ENCODE assay signal across 8 cellular contexts in genomic region chr20:63554361-63555278, GRCh38. TPM values are rescaled to one million over a fixed set of nuclear protein-coding genes. Genes with fewer than 3 reads are reported as not detected.
DNase-seq lines count a peak whose midpoint lies in the region; ATAC-seq, FAIRE-seq and TF ChIP-seq lines count a peak whose summit lies in the region.

No MANE protein-coding gene starts in this region.

- H3K9me3 ChIP-seq in HAP-1 (no peaks in the 10 kb centered on the region), mucosa of stomach (ENCODE audit: control insufficient read depth, low read length) (no peaks in the 10 kb centered on the region)

- TF ChIP-seq CTCF in BJ (IDR thresholded peaks at IDR 0.05; ENCODE audit: insufficient read depth, low read depth, low read length) (no peak), astrocyte of the spinal cord (IDR thresholded peaks at IDR 0.05; ENCODE audit: low read depth, low read length) (no peak)

- no peak for ATAC-seq in GM18519 (IDR thresholded peaks at IDR 0.05; ENCODE audit: low FRiP score, unreplicated experiment)
- ATAC-seq in GM21360 (IDR thresholded peaks at IDR 0.05; ENCODE audit: unreplicated experiment): no peak

- FAIRE-seq in GM19239 (lab: Jason Lieb, UNC): no peak

- peak overlapping the region; percentile 34 for H3K9ac ChIP-seq in mucosa of stomach (ENCODE audit: low read length)

- H3K36me3 ChIP-seq in BJ (ENCODE audit: control insufficient read depth, insufficient read depth, low read length) (peaks cover 3% of the 10 kb centered on the region), HAP-1 (replicated peaks) (no peaks in the 10 kb centered on the region), mucosa of stomach (ENCODE audit: control insufficient read depth, insufficient read depth, low read length) (no peaks in the 10 kb centered on the region)

- H3K4me3 ChIP-seq in BJ (ENCODE audit: low read depth, low read length) (peak overlapping the region; percentile 72), HAP-1 (peak overlapping the region; percentile 47; the same call in 1 of the 2 replicates), astrocyte of the spinal cord (ENCODE audit: low read depth, low read length) (peak overlapping the region; percentile 47), mucosa of stomach (ENCODE audit: low read length) (no peak overlapping the region)

- POLR2A ChIA-PET in BJ (lab: Charles Lee): no interaction called here

- H3K4me1 ChIP-seq in HAP-1 (peaks cover 8% of the 10 kb centered on the region), mucosa of stomach (ENCODE audit: control insufficient read depth, insufficient read depth, low read length) (peaks cover 20% of the 10 kb centered on the region)

- H3K27me3 ChIP-seq in BJ (ENCODE audit: control insufficient read depth, insufficient read depth, low read length) (no peaks in the 10 kb centered on the region), HAP-1 (ENCODE audit: low read depth) (no peaks in the 10 kb centered on the region), mucosa of stomach (ENCODE audit: control insufficient read depth, insufficient read depth, low read length) (peaks cover 8% of the 10 kb centered on the region)

- DNase-seq in BJ (ENCODE audit: low read depth) (no peak), HAP-1 (ENCODE audit: low spot score in 2 of 2) (no peak), astrocyte of the spinal cord (ENCODE audit: low read depth, low spot score) (no peak), GM19239 (ENCODE audit: insufficient read length, low spot score) (no peak)
- no peak for DNase-seq in stimulated activated CD4-positive, alpha-beta T cell treated with anti-CD3 and anti-CD28 coated beads, Interleukin-12 subunit alpha, Interleukin-12 subunit beta, amount 100 ng/mL, for 4 hours

- CTCF ChIA-PET in BJ (lab: Yijun Ruan, JAX): interaction anchor here (1.6 kb wide), 1 partner anchor 17 kb away, joined by 5 read pairs; the partner anchor contains the start of gene PTK6

- in situ Hi-C loops in HAP-1 (cut with MboI; ENCODE audit: low sequenced_read_pairs) (no loop called here), astrocyte of the spinal cord (cut with HindIII; ENCODE audit: low sequenced_read_pairs) (no loop called here)

RNA-seq across cellular contexts. Expression of gene FNDC11, which starts 0.7 kb away (rescaled TPM):
- polyA plus RNA-seq in BJ (2011; rRNA removed): 0.26 and 0.76 TPM in 2 replicates
- 0.15 and 0.19 TPM in 2 replicates for polyA minus RNA-seq in BJ (2011; rRNA and poly(A)+ RNA removed)

RNA-seq across cellular contexts. Expression of gene SRMS, which starts 7.1 kb away (rescaled TPM):
- not detected in 2 replicates for polyA plus RNA-seq in BJ (2011; rRNA removed)
- not detected in 2 replicates for polyA minus RNA-seq in BJ (2011; rRNA and poly(A)+ RNA removed)

RNA-seq across cellular contexts. Expression of gene PTK6, which starts 17.4 kb away (rescaled TPM):
- 0.05 and 0.07 TPM in 2 replicates for polyA plus RNA-seq in BJ (2011; rRNA removed)
- not detected in 2 replicates for polyA minus RNA-seq in BJ (2011; rRNA and poly(A)+ RNA removed)

RNA-seq across cellular contexts. Expression of gene HELZ2, which starts 19.4 kb away (rescaled TPM):
- 4.3 and 7.9 TPM in 2 replicates for polyA plus RNA-seq in BJ (2011; rRNA removed)
- 12.8 and 15.2 TPM in 2 replicates for polyA minus RNA-seq in BJ (2011; rRNA and poly(A)+ RNA removed)

RNA-seq across cellular contexts. Expression of gene PPDPF, which starts 34.1 kb away (rescaled TPM):
- polyA plus RNA-seq in BJ (2011; rRNA removed): 16.5 and 26.9 TPM in 2 replicates
- 21.1 and 55.6 TPM in 2 replicates for polyA minus RNA-seq in BJ (2011; rRNA and poly(A)+ RNA removed)
